15 cellular contexts compared by ENCODE assay signal in the genomic region with DNA sequence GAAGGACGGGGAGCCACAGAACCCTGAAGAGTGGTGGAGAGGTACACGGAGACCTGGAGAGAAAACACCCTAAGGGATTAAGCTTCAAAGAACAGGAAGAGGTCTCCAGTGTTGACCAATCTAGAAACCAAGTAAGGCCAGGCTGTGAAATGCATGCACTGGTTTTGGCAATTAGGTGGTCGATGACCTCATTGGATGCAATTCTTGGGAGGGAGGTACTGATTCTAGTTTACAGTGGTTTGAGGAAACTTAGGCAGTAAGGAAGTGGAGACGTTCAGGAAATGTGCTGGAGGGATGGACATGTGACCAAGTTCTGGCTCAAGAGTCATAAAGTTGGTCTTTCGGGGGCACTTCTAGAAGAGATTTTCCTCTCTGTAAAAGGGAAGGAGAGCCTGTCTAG.
DNase-seq lines count a peak whose midpoint lies in the region; ATAC-seq, FAIRE-seq and TF ChIP-seq lines count a peak whose summit lies in the region.
"Had no signal": no experiment of that assay in that cellular context is flagged by ENCODE, and none has a peak within 500 bp of the region (broad histone marks: within the 10 kb centered on the region; RNA-seq: fewer than 3 reads in every experiment).

No MANE protein-coding gene starts in this region.

- FAIRE-seq in GM12878 (lab: Jason Lieb, UNC), result no peak

- BruUV-seq in GM12878 (replicated peaks; lab: Mats Ljungman, UMichigan), result no TSS peak

- SMC1A ChIA-PET in GM12878 (lab: Charles Lee; ENCODE audit: uncharacterized antibody, unreplicated experiment), result interaction anchor here (0.6 to 6.6 kb wide), 5 partner anchors 11 to 654 kb away, joined by 3 to 62 read pairs (median 4); no protein-coding TSS in a partner anchor

- 71% methylated on average over 5 of the region's 5 CpGs for WGBS in GM12878 (ENCODE audit: insufficient coverage, insufficient replicate concordance, low lambda C conversion rate, missing lambda C conversion rate)

- TF ChIP-seq CTCF in GM12865 (IDR thresholded peaks at IDR 0.05; ENCODE audit: insufficient read depth, low read depth, low read length, missing control alignments) (no peak), GM12878 (IDR thresholded peaks at IDR 0.05 in 2 of 3, conservative IDR thresholded peaks at IDR 0.05 in 1 of 3; ENCODE audit: control insufficient read depth in 2 of 3, extremely low read depth in 1 of 3, insufficient read depth in 1 of 3, low read depth in 3 of 3, low read length in 3 of 3) (no peak), lower lobe of right lung (IDR thresholded peaks at IDR 0.05) (no peak)

- H3K9ac ChIP-seq in GM12878 (ENCODE audit: control insufficient read depth, insufficient read depth, low read length), result no peak overlapping the region

- no peak overlapping the region for H2AFZ ChIP-seq in GM12878 (ENCODE audit: control insufficient read depth, low read depth, low read length)
- H2AFZ ChIP-seq: GM23338 had no signal

- ATAC-seq in GM12878 (no peak), lower lobe of right lung (peak; percentile 20 to 30), HG02763 (IDR thresholded peaks at IDR 0.05; ENCODE audit: unreplicated experiment) (no peak), HG02642 (IDR thresholded peaks at IDR 0.05; ENCODE audit: poor library complexity, unreplicated experiment) (no peak)
- ATAC-seq: GM23338 had no signal

- no peaks in the 10 kb centered on the region for H3K4me1 ChIP-seq in GM12878 (ENCODE audit: control insufficient read depth, insufficient read depth, low read length)
- H3K4me1 ChIP-seq in lower lobe of right lung, result no peaks in the 10 kb centered on the region

- DNase-seq in GM12865 (ENCODE audit: low read depth) (peak; percentile 18), HT1080 (ENCODE audit: low read depth) (peak; percentile 46), GM12878 (ENCODE audit: low read depth, low spot score) (no peak), lower lobe of right lung (no peak), kidney glomerular epithelial cell (lab: John Stamatoyannopoulos, UW) (no peak)
- DNase-seq: CD4-positive, alpha-beta T cell; DMS79 treated with DMSO at 0.1 percent for 48 hours; MM.1S; NCI-H1436; NCI-H2029; NCI-H510A; NCI-H774 had no signal

- intact Hi-C loops in GM12878 (cut with micrococcal nuclease; ENCODE audit: unreplicated experiment), result no loop called here
- intact Hi-C loops in lower lobe of right lung (cut with DNase I), result no loop called here

- no peak overlapping the region for H3K4me3 ChIP-seq in GM12865 (ENCODE audit: low read depth, low read length)
- H3K4me3 ChIP-seq in GM12878, result no peak overlapping the region
- no peak overlapping the region for H3K4me3 ChIP-seq in lower lobe of right lung
- H3K4me3 ChIP-seq: GM23338 had no signal

- H3K27ac ChIP-seq in GM12878 (ENCODE audit: control insufficient read depth, insufficient read depth), result no peak overlapping the region
- H3K27ac ChIP-seq in lower lobe of right lung, result no peak overlapping the region

- no peaks in the 10 kb centered on the region for H3K27me3 ChIP-seq in GM12878 (replicated peaks in 1 of 2; ENCODE audit: control insufficient read depth in 2 of 2, insufficient read depth in 2 of 2, low read length in 1 of 2)
- H3K27me3 ChIP-seq in lower lobe of right lung (ENCODE audit: low read depth), result no peaks in the 10 kb centered on the region

- no peak for TF ChIP-seq RAD21 in GM12878 (IDR thresholded peaks at IDR 0.05; ENCODE audit: insufficient read depth, low read depth, low read length)

- H3K9me3 ChIP-seq in GM12878 (replicated peaks; ENCODE audit: control insufficient read depth, insufficient read depth, low read length) (peaks cover 13% of the 10 kb centered on the region; the same call in 2 of the 3 replicates), lower lobe of right lung (no peaks in the 10 kb centered on the region)

- CTCF ChIA-PET in GM12878 (lab: Yijun Ruan, JAX), result interaction anchor here (0.7 to 3.9 kb wide), 3 partner anchors 69 to 324 kb away, joined by 3 to 27 read pairs (median 3); no protein-coding TSS in a partner anchor

- H3K4me2 ChIP-seq in GM12878 (ENCODE audit: control insufficient read depth, insufficient read depth), result no peak overlapping the region
- H3K4me2 ChIP-seq: GM23338 had no signal

- POLR2A ChIA-PET in GM12878 (lab: Charles Lee), result no interaction called here

- RAD21 ChIA-PET in GM12878 (lab: Charles Lee; ENCODE audit: unreplicated experiment), result interaction anchor here (1.8 kb wide), 1 partner anchor 324 kb away, joined by 7 read pairs; no protein-coding TSS in a partner anchor

- TF ChIP-seq POLR2A in GM12878 (IDR thresholded peaks at IDR 0.05; ENCODE audit: low read depth, low read length), result no peak

- H3K79me2 ChIP-seq in GM12878 (ENCODE audit: control insufficient read depth, insufficient read depth, low read length), result no peaks in the 10 kb centered on the region

- H3K36me3 ChIP-seq in GM12878 (ENCODE audit: control insufficient read depth in 2 of 2, insufficient read depth in 2 of 2, low read length in 1 of 2) (no peaks in the 10 kb centered on the region), lower lobe of right lung (no peaks in the 10 kb centered on the region)

- in situ Hi-C loops in GM12878 (cut with MboI), result no loop called here

- TF ChIP-seq EP300 in GM12878 (IDR thresholded peaks at IDR 0.05; ENCODE audit: borderline replicate concordance in 1 of 2, control insufficient read depth in 1 of 2, low read depth in 2 of 2, low read length in 2 of 2), result no peak

- no peaks in the 10 kb centered on the region for H4K20me1 ChIP-seq in GM12878 (ENCODE audit: control insufficient read depth, insufficient read depth)

TF ChIP-seq in GM12878, 131 proteins besides CTCF, POLR2A, EP300 and RAD21:
- TF ChIP-seq, protein P1, sequence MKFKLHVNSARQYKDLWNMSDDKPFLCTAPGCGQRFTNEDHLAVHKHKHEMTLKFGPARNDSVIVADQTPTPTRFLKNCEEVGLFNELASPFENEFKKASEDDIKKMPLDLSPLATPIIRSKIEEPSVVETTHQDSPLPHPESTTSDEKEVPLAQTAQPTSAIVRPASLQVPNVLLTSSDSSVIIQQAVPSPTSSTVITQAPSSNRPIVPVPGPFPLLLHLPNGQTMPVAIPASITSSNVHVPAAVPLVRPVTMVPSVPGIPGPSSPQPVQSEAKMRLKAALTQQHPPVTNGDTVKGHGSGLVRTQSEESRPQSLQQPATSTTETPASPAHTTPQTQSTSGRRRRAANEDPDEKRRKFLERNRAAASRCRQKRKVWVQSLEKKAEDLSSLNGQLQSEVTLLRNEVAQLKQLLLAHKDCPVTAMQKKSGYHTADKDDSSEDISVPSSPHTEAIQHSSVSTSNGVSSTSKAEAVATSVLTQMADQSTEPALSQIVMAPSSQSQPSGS (IDR thresholded peaks at IDR 0.05; ENCODE audit: low read length), result peak; percentile 44; the same call in 1 of the 2 replicates
- 0 out of 2 replicates have a peak, but pooled peaks have one; percentile 44 for TF ChIP-seq EED (IDR thresholded peaks at IDR 0.05; ENCODE audit: low read depth)
- no peak for TF ChIP-seq RELA (IDR thresholded peaks at IDR 0.05; ENCODE audit: borderline replicate concordance, partially characterized antibody)
- TF ChIP-seq RUNX3 (IDR thresholded peaks at IDR 0.05; ENCODE audit: low read length), result peak; percentile 49; the same call in 1 of the 2 replicates

Comparison
In these comparisons a context has a peak if more than half of its experiments do, and no peak if none do; other contexts are left out.
1. DNase-seq: peak in GM12865 (single experiment) and HT1080 (single experiment); none in GM12878 (single experiment), lower lobe of right lung (single experiment) and kidney glomerular epithelial cell (single experiment).
2. ATAC-seq: peak in lower lobe of right lung (2 of 2); none in GM12878 (single experiment), HG02763 (single experiment) and HG02642 (single experiment).